In genomic region chr6:88650029-88650619, GRCh38 we compare ENCODE assay signal across 11 cellular contexts.
DNase-seq lines count a peak whose midpoint lies in the region; ATAC-seq and TF ChIP-seq lines count a peak whose summit lies in the region.
"Had no signal": no experiment of that assay in that cellular context is flagged by ENCODE, and none has a peak within 500 bp of the region (broad histone marks: within the 10 kb centered on the region; RNA-seq: fewer than 3 reads in every experiment).

No MANE protein-coding gene starts in this region.

- H3K36me3 ChIP-seq in GM23248 (ENCODE audit: low read depth), result no peaks in the 10 kb centered on the region
- no peaks in the 10 kb centered on the region for H3K36me3 ChIP-seq in colonic mucosa
- H3K36me3 ChIP-seq: neural progenitor cell had no signal

- H3K4me3 ChIP-seq in GM23248 (peak overlapping the region; percentile 11), colonic mucosa (no peak overlapping the region)
- H3K4me3 ChIP-seq: neural progenitor cell had no signal

- H2AFZ ChIP-seq in GM23248, result no peak overlapping the region
- H2AFZ ChIP-seq: neural progenitor cell had no signal

- peaks cover 15% of the 10 kb centered on the region; the same call in 1 of the 2 replicates for H3F3A ChIP-seq in GM23248 (ENCODE audit: insufficient read depth)

- no peak overlapping the region for H3K9ac ChIP-seq in GM23248
- no peak overlapping the region for H3K9ac ChIP-seq in colonic mucosa (ENCODE audit: low read depth in 2 of 2, low read length in 2 of 2)
- H3K9ac ChIP-seq: neural progenitor cell had no signal

- H3K9me3 ChIP-seq in GM23248 (ENCODE audit: low read depth) (no peaks in the 10 kb centered on the region), colonic mucosa (no peaks in the 10 kb centered on the region)

- ATAC-seq in GM18508 (IDR thresholded peaks at IDR 0.05; ENCODE audit: insufficient read depth, unreplicated experiment), result peak; percentile 97
- ATAC-seq in foreskin keratinocyte, result peak; percentile 69

- H3K27ac ChIP-seq in GM23248 (peak overlapping the region; percentile 27; the same call in 1 of the 2 replicates), foreskin keratinocyte (no peak overlapping the region), colonic mucosa (no peak overlapping the region)
- H3K27ac ChIP-seq: neural progenitor cell had no signal

- intact Hi-C loops in colonic mucosa (cut with DNase I), result no loop called here

- WGBS in GM23248 (ENCODE audit: low coverage in 1 of 2, low lambda C conversion rate in 2 of 2, missing lambda C conversion rate in 2 of 2), 2 experiments, result 38 to 41% methylated on average over 5 of the region's 5 CpGs

- 0 out of 2 replicates have a peak, but pooled peaks cover 5% of the 10 kb centered on the region for H3K79me2 ChIP-seq in GM23248 (ENCODE audit: insufficient read depth)

- no peak for TF ChIP-seq CTCF in foreskin keratinocyte (conservative IDR thresholded peaks at IDR 0.05)
- no peak for TF ChIP-seq CTCF in colonic mucosa (IDR thresholded peaks at IDR 0.05)

- no peaks in the 10 kb centered on the region for H3K9me2 ChIP-seq in GM23248 (ENCODE audit: insufficient read depth)

- DNase-seq in GM23248 (peak; percentile 82), HS-5 (ENCODE audit: low read depth) (peak; percentile 32), foreskin keratinocyte (peak; percentile 23 to 58), occipital lobe (lab: John Stamatoyannopoulos, UW) (no peak), kidney glomerular epithelial cell (lab: John Stamatoyannopoulos, UW) (no peak), colonic mucosa (no peak), COLO829 (ENCODE audit: low spot score) (no peak)
- DNase-seq: H9, substantia nigra had no signal

- H3K27me3 ChIP-seq in GM23248 (replicated peaks; ENCODE audit: insufficient read depth), result no peaks in the 10 kb centered on the region
- no peaks in the 10 kb centered on the region for H3K27me3 ChIP-seq in foreskin keratinocyte
- H3K27me3 ChIP-seq in colonic mucosa, result no peaks in the 10 kb centered on the region
- H3K27me3 ChIP-seq: neural progenitor cell had no signal

- in situ Hi-C loops in GM23248 (cut with MboI), result no loop called here

- H4K20me1 ChIP-seq in GM23248 (ENCODE audit: insufficient read depth), result no peaks in the 10 kb centered on the region

- peak overlapping the region; percentile 34 for H3K4me2 ChIP-seq in GM23248 (ENCODE audit: unreplicated experiment)
- H3K4me2 ChIP-seq: neural progenitor cell had no signal

- H3K4me1 ChIP-seq in GM23248 (ENCODE audit: insufficient read depth), result 0 out of 2 replicates have a peak, but pooled peaks cover 10% of the 10 kb centered on the region
- H3K4me1 ChIP-seq in foreskin keratinocyte, result no peaks in the 10 kb centered on the region
- H3K4me1 ChIP-seq in colonic mucosa, result no peaks in the 10 kb centered on the region
- H3K4me1 ChIP-seq: neural progenitor cell had no signal

Comparison
In these comparisons a context has a peak if more than half of its experiments do, and no peak if none do; other contexts are left out.
1. DNase-seq: peak in GM23248 (single experiment), HS-5 (single experiment) and foreskin keratinocyte (2 of 2); none in occipital lobe (single experiment), kidney glomerular epithelial cell (single experiment), colonic mucosa (single experiment) and COLO829 (single experiment).